ENCODE assay signal across 1 cellular context in the genomic region with DNA sequence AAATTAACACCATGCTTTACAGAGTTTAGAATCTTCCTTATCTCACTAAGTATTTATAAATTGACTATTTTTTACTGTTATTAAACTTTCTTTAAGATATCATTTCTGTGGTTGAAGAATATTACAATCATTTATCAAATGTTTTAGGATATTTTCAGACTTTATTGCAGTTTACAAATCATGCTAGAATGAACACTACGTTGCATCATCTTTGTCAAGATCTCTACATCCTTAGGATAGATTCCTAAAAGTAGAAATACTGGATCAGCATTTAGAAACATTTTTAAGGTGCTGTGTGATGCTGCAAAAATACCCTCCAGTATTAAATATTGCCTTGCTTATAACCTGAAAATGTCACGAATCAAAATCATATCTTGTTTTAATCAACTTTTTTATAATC.
TF ChIP-seq lines count a peak whose summit lies in the region.

No MANE protein-coding gene starts in this region.

TF ChIP-seq in K562, 482 proteins besides CTCF, POLR2A, EP300 and RAD21:
- TF ChIP-seq ZNF316 (IDR thresholded peaks at IDR 0.05), result peak; percentile 48; the same call in 1 of the 2 replicates
- no peak for TF ChIP-seq MCM7 (IDR thresholded peaks at IDR 0.05)
- no peak for TF ChIP-seq ZNF175 (CRISPR knock-in tag; IDR thresholded peaks at IDR 0.05; ENCODE audit: low read depth)
- no peak for TF ChIP-seq MBD2 (IDR thresholded peaks at IDR 0.05; ENCODE audit: borderline replicate concordance, low read depth)
- TF ChIP-seq POLR2H (tag; IDR thresholded peaks at IDR 0.05; ENCODE audit: low read depth), result peak; percentile 67
- TF ChIP-seq, protein P1, sequence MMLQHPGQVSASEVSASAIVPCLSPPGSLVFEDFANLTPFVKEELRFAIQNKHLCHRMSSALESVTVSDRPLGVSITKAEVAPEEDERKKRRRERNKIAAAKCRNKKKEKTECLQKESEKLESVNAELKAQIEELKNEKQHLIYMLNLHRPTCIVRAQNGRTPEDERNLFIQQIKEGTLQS (IDR thresholded peaks at IDR 0.05), result peak; percentile 94
- TF ChIP-seq, protein P1 (CRISPR knock-in tag; conservative IDR thresholded peaks at IDR 0.05), result no peak
- no peak for TF ChIP-seq ZNF347 (CRISPR knock-in tag; IDR thresholded peaks at IDR 0.05; ENCODE audit: low read depth)
- peak in 1 of 2 experiments; percentile 49; a peak in 2 of 4 replicates for TF ChIP-seq TRIM24 (IDR thresholded peaks at IDR 0.05)
- TF ChIP-seq ATF7 (IDR thresholded peaks at IDR 0.05), result peak; percentile 36; the same call in 1 of the 2 replicates
- peak; percentile 11; the same call in 1 of the 2 replicates for TF ChIP-seq MAFG (tag; conservative IDR thresholded peaks at IDR 0.05)
- TF ChIP-seq CBFB (CRISPR knock-in tag; IDR thresholded peaks at IDR 0.05), result no peak
- TF ChIP-seq ZSCAN32 (CRISPR knock-in tag; IDR thresholded peaks at IDR 0.05), result peak; percentile 87
- no peak for TF ChIP-seq MAFF (IDR thresholded peaks at IDR 0.05; ENCODE audit: low read length)
- no peak for TF ChIP-seq GATAD2A (IDR thresholded peaks at IDR 0.05)
- peak; percentile 46; the same call in 1 of the 2 replicates for TF ChIP-seq CEBPG (CRISPR knock-in tag; IDR thresholded peaks at IDR 0.05)
- peak; percentile 88 to 95 for TF ChIP-seq CEBPG (tag; conservative IDR thresholded peaks at IDR 0.05 in 1 of 2, IDR thresholded peaks at IDR 0.05 in 1 of 2)
- TF ChIP-seq PML (IDR thresholded peaks at IDR 0.05; ENCODE audit: low read length), result no peak
- TF ChIP-seq ELF4 (CRISPR knock-in tag; IDR thresholded peaks at IDR 0.05), result no peak
- no peak for TF ChIP-seq MAZ (CRISPR knock-in tag; conservative IDR thresholded peaks at IDR 0.05 in 1 of 2, IDR thresholded peaks at IDR 0.05 in 1 of 2)
- no peak for TF ChIP-seq PHB2 (IDR thresholded peaks at IDR 0.05; ENCODE audit: low read depth)
- TF ChIP-seq, protein P2, sequence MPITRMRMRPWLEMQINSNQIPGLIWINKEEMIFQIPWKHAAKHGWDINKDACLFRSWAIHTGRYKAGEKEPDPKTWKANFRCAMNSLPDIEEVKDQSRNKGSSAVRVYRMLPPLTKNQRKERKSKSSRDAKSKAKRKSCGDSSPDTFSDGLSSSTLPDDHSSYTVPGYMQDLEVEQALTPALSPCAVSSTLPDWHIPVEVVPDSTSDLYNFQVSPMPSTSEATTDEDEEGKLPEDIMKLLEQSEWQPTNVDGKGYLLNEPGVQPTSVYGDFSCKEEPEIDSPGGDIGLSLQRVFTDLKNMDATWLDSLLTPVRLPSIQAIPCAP (CRISPR knock-in tag; IDR thresholded peaks at IDR 0.05; ENCODE audit: borderline replicate concordance), result no peak
- 0 out of 2 replicates have a peak, but pooled peaks have one; percentile 40 for TF ChIP-seq CEBPB (tag; IDR thresholded peaks at IDR 0.05)
- 0 out of 2 replicates have a peak, but pooled peaks have one; percentile 15 for TF ChIP-seq ZNF644 (tag; IDR thresholded peaks at IDR 0.05; ENCODE audit: low read depth)
- TF ChIP-seq TEAD1 (CRISPR knock-in tag; IDR thresholded peaks at IDR 0.05), result no peak
- TF ChIP-seq CHCHD3 (CRISPR knock-in tag; IDR thresholded peaks at IDR 0.05), result no peak
- TF ChIP-seq, protein P3, sequence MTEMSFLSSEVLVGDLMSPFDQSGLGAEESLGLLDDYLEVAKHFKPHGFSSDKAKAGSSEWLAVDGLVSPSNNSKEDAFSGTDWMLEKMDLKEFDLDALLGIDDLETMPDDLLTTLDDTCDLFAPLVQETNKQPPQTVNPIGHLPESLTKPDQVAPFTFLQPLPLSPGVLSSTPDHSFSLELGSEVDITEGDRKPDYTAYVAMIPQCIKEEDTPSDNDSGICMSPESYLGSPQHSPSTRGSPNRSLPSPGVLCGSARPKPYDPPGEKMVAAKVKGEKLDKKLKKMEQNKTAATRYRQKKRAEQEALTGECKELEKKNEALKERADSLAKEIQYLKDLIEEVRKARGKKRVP (CRISPR knock-in tag; IDR thresholded peaks at IDR 0.05), result peak; percentile 90
- TF ChIP-seq, protein P4, sequence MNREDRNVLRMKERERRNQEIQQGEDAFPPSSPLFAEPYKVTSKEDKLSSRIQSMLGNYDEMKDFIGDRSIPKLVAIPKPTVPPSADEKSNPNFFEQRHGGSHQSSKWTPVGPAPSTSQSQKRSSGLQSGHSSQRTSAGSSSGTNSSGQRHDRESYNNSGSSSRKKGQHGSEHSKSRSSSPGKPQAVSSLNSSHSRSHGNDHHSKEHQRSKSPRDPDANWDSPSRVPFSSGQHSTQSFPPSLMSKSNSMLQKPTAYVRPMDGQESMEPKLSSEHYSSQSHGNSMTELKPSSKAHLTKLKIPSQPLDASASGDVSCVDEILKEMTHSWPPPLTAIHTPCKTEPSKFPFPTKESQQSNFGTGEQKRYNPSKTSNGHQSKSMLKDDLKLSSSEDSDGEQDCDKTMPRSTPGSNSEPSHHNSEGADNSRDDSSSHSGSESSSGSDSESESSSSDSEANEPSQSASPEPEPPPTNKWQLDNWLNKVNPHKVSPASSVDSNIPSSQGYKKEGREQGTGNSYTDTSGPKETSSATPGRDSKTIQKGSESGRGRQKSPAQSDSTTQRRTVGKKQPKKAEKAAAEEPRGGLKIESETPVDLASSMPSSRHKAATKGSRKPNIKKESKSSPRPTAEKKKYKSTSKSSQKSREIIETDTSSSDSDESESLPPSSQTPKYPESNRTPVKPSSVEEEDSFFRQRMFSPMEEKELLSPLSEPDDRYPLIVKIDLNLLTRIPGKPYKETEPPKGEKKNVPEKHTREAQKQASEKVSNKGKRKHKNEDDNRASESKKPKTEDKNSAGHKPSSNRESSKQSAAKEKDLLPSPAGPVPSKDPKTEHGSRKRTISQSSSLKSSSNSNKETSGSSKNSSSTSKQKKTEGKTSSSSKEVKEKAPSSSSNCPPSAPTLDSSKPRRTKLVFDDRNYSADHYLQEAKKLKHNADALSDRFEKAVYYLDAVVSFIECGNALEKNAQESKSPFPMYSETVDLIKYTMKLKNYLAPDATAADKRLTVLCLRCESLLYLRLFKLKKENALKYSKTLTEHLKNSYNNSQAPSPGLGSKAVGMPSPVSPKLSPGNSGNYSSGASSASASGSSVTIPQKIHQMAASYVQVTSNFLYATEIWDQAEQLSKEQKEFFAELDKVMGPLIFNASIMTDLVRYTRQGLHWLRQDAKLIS (CRISPR knock-in tag; IDR thresholded peaks at IDR 0.05), result no peak
- TF ChIP-seq, protein P5, sequence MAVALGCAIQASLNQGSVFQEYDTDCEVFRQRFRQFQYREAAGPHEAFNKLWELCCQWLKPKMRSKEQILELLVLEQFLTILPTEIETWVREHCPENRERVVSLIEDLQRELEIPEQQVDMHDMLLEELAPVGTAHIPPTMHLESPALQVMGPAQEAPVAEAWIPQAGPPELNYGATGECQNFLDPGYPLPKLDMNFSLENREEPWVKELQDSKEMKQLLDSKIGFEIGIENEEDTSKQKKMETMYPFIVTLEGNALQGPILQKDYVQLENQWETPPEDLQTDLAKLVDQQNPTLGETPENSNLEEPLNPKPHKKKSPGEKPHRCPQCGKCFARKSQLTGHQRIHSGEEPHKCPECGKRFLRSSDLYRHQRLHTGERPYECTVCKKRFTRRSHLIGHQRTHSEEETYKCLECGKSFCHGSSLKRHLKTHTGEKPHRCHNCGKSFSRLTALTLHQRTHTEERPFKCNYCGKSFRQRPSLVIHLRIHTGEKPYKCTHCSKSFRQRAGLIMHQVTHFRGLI (CRISPR knock-in tag; IDR thresholded peaks at IDR 0.05), result 0 out of 2 replicates have a peak, but pooled peaks have one; percentile 15
- TF ChIP-seq, protein P6, sequence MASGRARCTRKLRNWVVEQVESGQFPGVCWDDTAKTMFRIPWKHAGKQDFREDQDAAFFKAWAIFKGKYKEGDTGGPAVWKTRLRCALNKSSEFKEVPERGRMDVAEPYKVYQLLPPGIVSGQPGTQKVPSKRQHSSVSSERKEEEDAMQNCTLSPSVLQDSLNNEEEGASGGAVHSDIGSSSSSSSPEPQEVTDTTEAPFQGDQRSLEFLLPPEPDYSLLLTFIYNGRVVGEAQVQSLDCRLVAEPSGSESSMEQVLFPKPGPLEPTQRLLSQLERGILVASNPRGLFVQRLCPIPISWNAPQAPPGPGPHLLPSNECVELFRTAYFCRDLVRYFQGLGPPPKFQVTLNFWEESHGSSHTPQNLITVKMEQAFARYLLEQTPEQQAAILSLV (tag; IDR thresholded peaks at IDR 0.05), result peak; percentile 47; the same call in 1 of the 2 replicates
- TF ChIP-seq, protein P7, sequence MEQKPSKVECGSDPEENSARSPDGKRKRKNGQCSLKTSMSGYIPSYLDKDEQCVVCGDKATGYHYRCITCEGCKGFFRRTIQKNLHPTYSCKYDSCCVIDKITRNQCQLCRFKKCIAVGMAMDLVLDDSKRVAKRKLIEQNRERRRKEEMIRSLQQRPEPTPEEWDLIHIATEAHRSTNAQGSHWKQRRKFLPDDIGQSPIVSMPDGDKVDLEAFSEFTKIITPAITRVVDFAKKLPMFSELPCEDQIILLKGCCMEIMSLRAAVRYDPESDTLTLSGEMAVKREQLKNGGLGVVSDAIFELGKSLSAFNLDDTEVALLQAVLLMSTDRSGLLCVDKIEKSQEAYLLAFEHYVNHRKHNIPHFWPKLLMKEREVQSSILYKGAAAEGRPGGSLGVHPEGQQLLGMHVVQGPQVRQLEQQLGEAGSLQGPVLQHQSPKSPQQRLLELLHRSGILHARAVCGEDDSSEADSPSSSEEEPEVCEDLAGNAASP (IDR thresholded peaks at IDR 0.05), result no peak
- peak; percentile 66 for TF ChIP-seq C11orf30 (IDR thresholded peaks at IDR 0.05; ENCODE audit: low read depth)
- TF ChIP-seq, protein P8, sequence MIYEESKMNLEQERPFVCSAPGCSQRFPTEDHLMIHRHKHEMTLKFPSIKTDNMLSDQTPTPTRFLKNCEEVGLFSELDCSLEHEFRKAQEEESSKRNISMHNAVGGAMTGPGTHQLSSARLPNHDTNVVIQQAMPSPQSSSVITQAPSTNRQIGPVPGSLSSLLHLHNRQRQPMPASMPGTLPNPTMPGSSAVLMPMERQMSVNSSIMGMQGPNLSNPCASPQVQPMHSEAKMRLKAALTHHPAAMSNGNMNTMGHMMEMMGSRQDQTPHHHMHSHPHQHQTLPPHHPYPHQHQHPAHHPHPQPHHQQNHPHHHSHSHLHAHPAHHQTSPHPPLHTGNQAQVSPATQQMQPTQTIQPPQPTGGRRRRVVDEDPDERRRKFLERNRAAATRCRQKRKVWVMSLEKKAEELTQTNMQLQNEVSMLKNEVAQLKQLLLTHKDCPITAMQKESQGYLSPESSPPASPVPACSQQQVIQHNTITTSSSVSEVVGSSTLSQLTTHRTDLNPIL (CRISPR knock-in tag; IDR thresholded peaks at IDR 0.05), result no peak
- no peak for TF ChIP-seq DDX20 (tag; IDR thresholded peaks at IDR 0.05; ENCODE audit: low read depth)
- peak; percentile 43; the same call in 1 of the 2 replicates for TF ChIP-seq EP400 (IDR thresholded peaks at IDR 0.05)
